16 cellular contexts compared by ENCODE assay signal in genomic region chr2:171345971-171346722, GRCh38.
DNase-seq lines count a peak whose midpoint lies in the region; ATAC-seq and TF ChIP-seq lines count a peak whose summit lies in the region.
"Had no signal": no experiment of that assay in that cellular context is flagged by ENCODE, and none has a peak within 500 bp of the region (broad histone marks: within the 10 kb centered on the region; RNA-seq: fewer than 3 reads in every experiment).

No MANE protein-coding gene starts in this region.

- H3K4me2 ChIP-seq in MM.1S (ENCODE audit: low read depth, low read length): peak overlapping the region; percentile 37; the same call in 1 of the 2 replicates
- H3K4me2 ChIP-seq: KMS-11 had no signal

- H3K9me2 ChIP-seq in MM.1S (replicated peaks; ENCODE audit: insufficient read depth, low read length): no peaks in the 10 kb centered on the region
- H3K9me2 ChIP-seq: SK-N-SH had no signal

- DNase-seq in activated CD4-positive, alpha-beta T cell treated with anti-CD3 and anti-CD28 coated beads, Interleukin-2, amount 10 ng/mL, durations not matched to agents 24 days and 14 days: no peak
- no peak for DNase-seq in activated CD4-positive, alpha-beta T cell treated with anti-CD3 and anti-CD28 coated beads, Interleukin-2, amount 10 ng/mL, durations not matched to agents 7 days and 5 days
- DNase-seq in MM.1S (no peak), chondrocyte (ENCODE audit: low spot score) (no peak), globus pallidus (ENCODE audit: low spot score) (no peak), NCI-H1436 treated with DMSO at 0.1 percent for 48 hours (lab: John Stamatoyannopoulos, UW) (no peak)
- DNase-seq: Calu3, cerebellar nuclear complex, erythroblast, hippocampal formation, SK-N-SH, trophoblast cell had no signal

- no peak overlapping the region for H3K4me3 Mint-ChIP-seq in activated CD4-positive, alpha-beta T cell treated with anti-CD3 and anti-CD28 coated beads, Interleukin-2, amount 10 ng/mL, durations not matched to agents 24 days and 14 days
- H3K4me3 Mint-ChIP-seq in activated CD4-positive, alpha-beta T cell treated with anti-CD3 and anti-CD28 coated beads, Interleukin-2, amount 10 ng/mL, durations not matched to agents 7 days and 5 days: no peak overlapping the region
- no peak overlapping the region for H3K4me3 Mint-ChIP-seq in chondrocyte (ENCODE audit: unreplicated experiment)

- no peaks in the 10 kb centered on the region for H3K36me3 ChIP-seq in MM.1S (replicated peaks; ENCODE audit: insufficient read depth, low read length)
- no peaks in the 10 kb centered on the region for H3K36me3 ChIP-seq in skeletal muscle tissue (ENCODE audit: control insufficient read depth in 3 of 3, insufficient read depth in 3 of 3, low read length in 3 of 3)
- H3K36me3 ChIP-seq: neutrophil had no signal

- no peaks in the 10 kb centered on the region for H4K20me1 ChIP-seq in MM.1S (ENCODE audit: insufficient read depth, low read length)

- no peaks in the 10 kb centered on the region for H3K36me3 Mint-ChIP-seq in activated CD4-positive, alpha-beta T cell treated with anti-CD3 and anti-CD28 coated beads, Interleukin-2, amount 10 ng/mL, durations not matched to agents 24 days and 14 days (ENCODE audit: low read depth)
- no peaks in the 10 kb centered on the region for H3K36me3 Mint-ChIP-seq in activated CD4-positive, alpha-beta T cell treated with anti-CD3 and anti-CD28 coated beads, Interleukin-2, amount 10 ng/mL, durations not matched to agents 7 days and 5 days (ENCODE audit: low read depth)
- no peaks in the 10 kb centered on the region for H3K36me3 Mint-ChIP-seq in chondrocyte (ENCODE audit: low read depth)

- H3K27me3 ChIP-seq in MM.1S (replicated peaks; ENCODE audit: insufficient read depth, low read length) (no peaks in the 10 kb centered on the region), skeletal muscle tissue (ENCODE audit: control insufficient read depth in 3 of 3, insufficient read depth in 3 of 3, low read length in 3 of 3) (no peaks in the 10 kb centered on the region)
- H3K27me3 ChIP-seq: neutrophil had no signal

- H3K9me3 ChIP-seq in MM.1S (replicated peaks; ENCODE audit: insufficient read depth, low read length): no peaks in the 10 kb centered on the region
- no peaks in the 10 kb centered on the region for H3K9me3 ChIP-seq in skeletal muscle tissue (ENCODE audit: control insufficient read depth in 3 of 3, low read length in 3 of 3)
- H3K9me3 ChIP-seq: neutrophil, SK-N-SH had no signal

- no peak overlapping the region for H2AFZ ChIP-seq in MM.1S (ENCODE audit: low read length)

- H3K27ac ChIP-seq in MM.1S (ENCODE audit: low read length) (peak overlapping the region; percentile 32; the same call in 1 of the 2 replicates), skeletal muscle tissue (ENCODE audit: low read depth, low read length) (peak overlapping the region; percentile 77)
- H3K27ac ChIP-seq: KMS-11, neutrophil had no signal

- ATAC-seq in HG03571 (IDR thresholded peaks at IDR 0.05; ENCODE audit: unreplicated experiment): no peak

- peaks cover 28% of the 10 kb centered on the region for H3K4me1 Mint-ChIP-seq in activated CD4-positive, alpha-beta T cell treated with anti-CD3 and anti-CD28 coated beads, Interleukin-2, amount 10 ng/mL, durations not matched to agents 24 days and 14 days
- H3K4me1 Mint-ChIP-seq in activated CD4-positive, alpha-beta T cell treated with anti-CD3 and anti-CD28 coated beads, Interleukin-2, amount 10 ng/mL, durations not matched to agents 7 days and 5 days: peaks cover 18% of the 10 kb centered on the region
- H3K4me1 Mint-ChIP-seq in chondrocyte (ENCODE audit: low read depth): peaks cover 58% of the 10 kb centered on the region

- H3F3A ChIP-seq in MM.1S (ENCODE audit: insufficient read depth, low read length): peaks cover 11% of the 10 kb centered on the region; the same call in 1 of the 2 replicates

- intact Hi-C loops in activated CD4-positive, alpha-beta T cell treated with anti-CD3 and anti-CD28 coated beads, Interleukin-2, amount 10 ng/mL, durations not matched to agents 24 days and 14 days (cut with micrococcal nuclease): loop anchor here (2.0 kb wide), 1 partner anchor 19 kb away; no protein-coding TSS in a partner anchor

- POLR2A ChIA-PET in activated CD4-positive, alpha-beta T cell treated with anti-CD3 and anti-CD28 coated beads, Interleukin-2, amount 10 ng/mL, durations not matched to agents 7 days and 5 days (lab: Charles Lee): no interaction called here

- no peaks in the 10 kb centered on the region for H3K9me3 Mint-ChIP-seq in activated CD4-positive, alpha-beta T cell treated with anti-CD3 and anti-CD28 coated beads, Interleukin-2, amount 10 ng/mL, durations not matched to agents 24 days and 14 days
- H3K9me3 Mint-ChIP-seq in activated CD4-positive, alpha-beta T cell treated with anti-CD3 and anti-CD28 coated beads, Interleukin-2, amount 10 ng/mL, durations not matched to agents 7 days and 5 days: peaks cover under 1% of the 10 kb centered on the region
- peaks cover under 1% of the 10 kb centered on the region for H3K9me3 Mint-ChIP-seq in chondrocyte (ENCODE audit: low read depth)

- H3K4me1 ChIP-seq in MM.1S (ENCODE audit: low read length) (peaks cover 41% of the 10 kb centered on the region), skeletal muscle tissue (ENCODE audit: control insufficient read depth in 3 of 3, insufficient read depth in 3 of 3, low read length in 3 of 3) (peaks cover 11 to 16% (median 14%) of the 10 kb centered on the region in 3 donors)

- TF ChIP-seq CTCF in MM.1S (IDR thresholded peaks at IDR 0.05; ENCODE audit: low read length): no peak
- TF ChIP-seq CTCF in chondrocyte (IDR thresholded peaks at IDR 0.05): no peak

- no peaks in the 10 kb centered on the region for H3K27me3 Mint-ChIP-seq in activated CD4-positive, alpha-beta T cell treated with anti-CD3 and anti-CD28 coated beads, Interleukin-2, amount 10 ng/mL, durations not matched to agents 24 days and 14 days
- no peaks in the 10 kb centered on the region for H3K27me3 Mint-ChIP-seq in activated CD4-positive, alpha-beta T cell treated with anti-CD3 and anti-CD28 coated beads, Interleukin-2, amount 10 ng/mL, durations not matched to agents 7 days and 5 days
- no peaks in the 10 kb centered on the region for H3K27me3 Mint-ChIP-seq in chondrocyte (ENCODE audit: low read depth)

- H3K9ac ChIP-seq in MM.1S (ENCODE audit: low read length) (no peak overlapping the region), skeletal muscle tissue (ENCODE audit: low read depth in 1 of 3, low read length in 3 of 3) (no peak overlapping the region)
- H3K9ac ChIP-seq: KMS-11, SK-N-SH had no signal

- H3K4me3 ChIP-seq in MM.1S (ENCODE audit: low read length): no peak overlapping the region
- no peak overlapping the region for H3K4me3 ChIP-seq in skeletal muscle tissue (ENCODE audit: low read length in 3 of 3)

- peak overlapping the region; percentile 29 for H3K27ac Mint-ChIP-seq in activated CD4-positive, alpha-beta T cell treated with anti-CD3 and anti-CD28 coated beads, Interleukin-2, amount 10 ng/mL, durations not matched to agents 24 days and 14 days
- H3K27ac Mint-ChIP-seq in activated CD4-positive, alpha-beta T cell treated with anti-CD3 and anti-CD28 coated beads, Interleukin-2, amount 10 ng/mL, durations not matched to agents 7 days and 5 days: no peak overlapping the region
- peak overlapping the region; percentile 88 for H3K27ac Mint-ChIP-seq in chondrocyte (ENCODE audit: unreplicated experiment)

- no peaks in the 10 kb centered on the region for H3K79me2 ChIP-seq in MM.1S (ENCODE audit: low read length)

- CTCF ChIA-PET in activated CD4-positive, alpha-beta T cell treated with anti-CD3 and anti-CD28 coated beads, Interleukin-2, amount 10 ng/mL, durations not matched to agents 7 days and 5 days (lab: Charles Lee): interaction anchor here (0.6 to 1.5 kb wide), 3 partner anchors 11 to 45 kb away, joined by 3 read pairs; no protein-coding TSS in a partner anchor
